In the genomic region with DNA sequence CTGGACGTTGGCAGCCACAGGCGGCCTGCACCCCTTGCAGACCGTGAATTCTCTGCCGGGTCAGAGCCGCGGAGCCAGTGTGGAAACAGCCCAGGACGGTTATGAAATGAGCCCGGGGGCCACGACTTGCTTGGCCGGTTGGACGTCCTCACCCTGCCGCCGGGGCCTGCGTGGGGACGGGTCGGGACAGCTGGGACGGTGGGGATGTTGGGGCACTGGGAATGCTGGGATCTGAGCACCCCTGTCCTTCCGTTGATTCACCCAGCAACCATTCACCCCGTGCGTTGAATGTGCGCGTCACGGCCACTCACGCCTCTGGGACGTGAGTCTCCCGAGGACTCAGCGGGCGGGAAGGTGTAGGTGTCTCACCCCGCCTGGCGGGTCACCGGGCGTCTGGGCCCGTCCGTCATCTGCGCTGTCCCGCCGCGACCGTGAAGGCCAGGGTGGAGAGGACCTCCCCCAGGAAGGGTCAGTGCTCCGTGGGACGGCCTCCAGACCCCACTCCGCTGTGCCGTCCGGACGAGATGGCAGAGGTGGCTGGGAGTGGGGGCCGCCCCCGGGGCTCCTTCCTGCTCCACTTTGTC, we compare ENCODE assay signal across 7 cellular contexts. TPM values are rescaled to one million over a fixed set of nuclear protein-coding genes. Genes with fewer than 3 reads are reported as not detected.
DNase-seq lines count a peak whose midpoint lies in the region; ATAC-seq and TF ChIP-seq lines count a peak whose summit lies in the region.

No MANE protein-coding gene starts in this region.

- TF ChIP-seq CTCF in cardiac muscle cell (IDR thresholded peaks at IDR 0.05; ENCODE audit: low read depth, low read length) (no peak), retinal pigment epithelial cell (conservative IDR thresholded peaks at IDR 0.05; ENCODE audit: low read depth, low read length) (no peak)

- H3K27me3 ChIP-seq in cardiac muscle cell, result peaks cover 6% of the 10 kb centered on the region

- H3K27me3 Mint-ChIP-seq in activated T-cell treated with anti-CD3 and anti-CD28 coated beads, Interleukin-2, amount 50 U/mL, for 4 hours (ENCODE audit: low read depth), result no peaks in the 10 kb centered on the region

- H3K4me3 ChIP-seq in cardiac muscle cell (peak overlapping the region; percentile 24), retinal pigment epithelial cell (ENCODE audit: low read length) (peak overlapping the region; percentile 23)

- no peaks in the 10 kb centered on the region for H3K9me3 Mint-ChIP-seq in activated T-cell treated with anti-CD3 and anti-CD28 coated beads, Interleukin-2, amount 50 U/mL, for 4 hours

- no peak overlapping the region for H3K27ac ChIP-seq in cardiac muscle cell

- H3K4me3 Mint-ChIP-seq in activated T-cell treated with anti-CD3 and anti-CD28 coated beads, Interleukin-2, amount 50 U/mL, for 4 hours, result peak overlapping the region; percentile 73

- no peaks in the 10 kb centered on the region for H3K9me3 ChIP-seq in cardiac muscle cell (ENCODE audit: low read depth)

- peaks cover 10% of the 10 kb centered on the region for H3K4me1 Mint-ChIP-seq in activated T-cell treated with anti-CD3 and anti-CD28 coated beads, Interleukin-2, amount 50 U/mL, for 4 hours (ENCODE audit: low read depth)

- ATAC-seq in GM19043 (IDR thresholded peaks at IDR 0.05; ENCODE audit: low read depth, unreplicated experiment), result peak; percentile 25
- peak; percentile 16 for ATAC-seq in HG03342 (IDR thresholded peaks at IDR 0.05; ENCODE audit: unreplicated experiment)
- ATAC-seq in activated T-cell treated with anti-CD3 and anti-CD28 coated beads, Interleukin-2, amount 50 U/mL, for 4 hours, result peak; percentile 60 to 62
- no peak for ATAC-seq in HG03457 (IDR thresholded peaks at IDR 0.05; ENCODE audit: unreplicated experiment)

- DNase-seq in activated T-cell treated with anti-CD3 and anti-CD28 coated beads, Interleukin-2, amount 50 U/mL, for 4 hours, result no peak
- DNase-seq in cardiac muscle cell (ENCODE audit: low read depth in 1 of 2, low spot score in 1 of 2) (peak in 1 of 2 donors; percentile 37), retinal pigment epithelial cell (ENCODE audit: low read depth) (no peak), COR-L47 (lab: John Stamatoyannopoulos, UW) (no peak)

- no peaks in the 10 kb centered on the region for H3K36me3 Mint-ChIP-seq in activated T-cell treated with anti-CD3 and anti-CD28 coated beads, Interleukin-2, amount 50 U/mL, for 4 hours (ENCODE audit: insufficient read depth)

- H3K36me3 ChIP-seq in cardiac muscle cell, result no peaks in the 10 kb centered on the region

- no peaks in the 10 kb centered on the region for H3K4me1 ChIP-seq in cardiac muscle cell (ENCODE audit: low read depth)

RNA-seq across cellular contexts. Expression of a gene that starts 4.5 kb away (rescaled TPM):
- 10 to 100 TPM; 23.6 to 57.6 (median 24.1) TPM for total RNA-seq in activated T-cell treated with anti-CD3 and anti-CD28 coated beads, Interleukin-2, amount 50 U/mL, for 4 hours
- total RNA-seq in cardiac muscle cell, result 43.4 and 50.4 TPM in 2 replicates
- 16.6 and 20.6 TPM in 2 replicates for polyA plus RNA-seq in cardiac muscle cell

RNA-seq across cellular contexts. Expression of a gene that starts 41.9 kb away (rescaled TPM):
- 100 to 1,000 TPM; 123 to 142 (median 134) TPM for total RNA-seq in activated T-cell treated with anti-CD3 and anti-CD28 coated beads, Interleukin-2, amount 50 U/mL, for 4 hours
- 54.5 and 60.9 TPM in 2 replicates for total RNA-seq in cardiac muscle cell
- polyA plus RNA-seq in cardiac muscle cell, result 59.2 and 79.2 TPM in 2 replicates
